In genomic region chr1:236009193-236009592, GRCh38 we compare ENCODE assay signal across 18 cellular contexts. TPM values are rescaled to one million over a fixed set of nuclear protein-coding genes. Genes with fewer than 3 reads are reported as not detected.
DNase-seq lines count a peak whose midpoint lies in the region; ATAC-seq and TF ChIP-seq lines count a peak whose summit lies in the region.
"Had no signal": no experiment of that assay in that cellular context is flagged by ENCODE, and none has a peak within 500 bp of the region (broad histone marks: within the 10 kb centered on the region; RNA-seq: fewer than 3 reads in every experiment).

No MANE protein-coding gene starts in this region.

- intact Hi-C loops in Right ventricle myocardium inferior (cut with DNase I), result no loop called here
- intact Hi-C loops in cardiac septum (cut with DNase I), result no loop called here
- intact Hi-C loops in left ventricle myocardium inferior (cut with micrococcal nuclease), result no loop called here
- intact Hi-C loops in sciatic nerve (cut with DNase I), result no loop called here

- H3K27me3 Mint-ChIP-seq in stimulated activated naive B cell treated with anti-CD40 and anti-IgM and Interleukin-4, amounts not matched to agents 10 μg/mL and 1 μg/mL and 100 μg/mL, for 72 hours, result no peaks in the 10 kb centered on the region
- H3K27me3 Mint-ChIP-seq: brain; naive thymus-derived CD4-positive, alpha-beta T cell had no signal

- H3K9me3 ChIP-seq in left ventricle myocardium inferior (replicated peaks), result no peaks in the 10 kb centered on the region
- H3K9me3 ChIP-seq: HAP-1 had no signal

- no peaks in the 10 kb centered on the region for H3K9me3 Mint-ChIP-seq in stimulated activated naive B cell treated with anti-CD40 and anti-IgM and Interleukin-4, amounts not matched to agents 10 μg/mL and 1 μg/mL and 100 μg/mL, for 72 hours
- H3K9me3 Mint-ChIP-seq: brain; naive thymus-derived CD4-positive, alpha-beta T cell had no signal

- H3K27me3 ChIP-seq in left ventricle myocardium inferior (ENCODE audit: low read depth), result no peaks in the 10 kb centered on the region

- no peak overlapping the region for H3K4me3 Mint-ChIP-seq in stimulated activated naive B cell treated with anti-CD40 and anti-IgM and Interleukin-4, amounts not matched to agents 10 μg/mL and 1 μg/mL and 100 μg/mL, for 72 hours
- H3K4me3 Mint-ChIP-seq: brain; naive thymus-derived CD4-positive, alpha-beta T cell had no signal

- no peaks in the 10 kb centered on the region for H3K4me1 Mint-ChIP-seq in stimulated activated naive B cell treated with anti-CD40 and anti-IgM and Interleukin-4, amounts not matched to agents 10 μg/mL and 1 μg/mL and 100 μg/mL, for 72 hours
- H3K4me1 Mint-ChIP-seq: brain had no signal

- H3K27ac Mint-ChIP-seq in stimulated activated naive B cell treated with anti-CD40 and anti-IgM and Interleukin-4, amounts not matched to agents 10 μg/mL and 1 μg/mL and 100 μg/mL, for 72 hours, result no peak overlapping the region
- H3K27ac Mint-ChIP-seq: naive thymus-derived CD4-positive, alpha-beta T cell had no signal

- TF ChIP-seq CTCF in left ventricle myocardium inferior (IDR thresholded peaks at IDR 0.05; ENCODE audit: borderline replicate concordance), result no peak

- H3K36me3 ChIP-seq in left ventricle myocardium inferior, result peaks cover 93% of the 10 kb centered on the region

- H3K36me3 Mint-ChIP-seq in stimulated activated naive B cell treated with anti-CD40 and anti-IgM and Interleukin-4, amounts not matched to agents 10 μg/mL and 1 μg/mL and 100 μg/mL, for 72 hours, result no peaks in the 10 kb centered on the region

- ATAC-seq in Right ventricle myocardium inferior (peak; percentile 24), sciatic nerve (peak; percentile 64), GM21390 (IDR thresholded peaks at IDR 0.05; ENCODE audit: unreplicated experiment) (no peak)
- ATAC-seq in stimulated activated naive B cell treated with anti-CD40 and anti-IgM and Interleukin-4, amounts not matched to agents 10 μg/mL and 1 μg/mL and 100 μg/mL, for 72 hours (replicated peaks), result no peak
- ATAC-seq: naive thymus-derived CD4-positive, alpha-beta T cell had no signal

- no peak overlapping the region for H3K4me3 ChIP-seq in left ventricle myocardium inferior
- H3K4me3 ChIP-seq: HAP-1 had no signal

- H3K27ac ChIP-seq in left ventricle myocardium inferior (replicated peaks), result peak overlapping the region; percentile 90
- H3K27ac ChIP-seq: C4-2B, RWPE1 had no signal

- no peak for DNase-seq in Right ventricle myocardium inferior (ENCODE audit: missing footprints)
- DNase-seq in cardiac septum (ENCODE audit: low spot score), result no peak
- no peak for DNase-seq in left ventricle myocardium inferior
- DNase-seq in sciatic nerve (ENCODE audit: low spot score), result no peak
- DNase-seq in effector CD8-positive, alpha-beta T cell (lab: John Stamatoyannopoulos, UW), result no peak
- DNase-seq in stimulated activated naive B cell treated with anti-CD40 and anti-IgM and Interleukin-4, amounts not matched to agents 10 μg/mL and 1 μg/mL and 100 μg/mL, for 72 hours, result no peak
- no peak for DNase-seq in middle frontal gyrus (ENCODE audit: extremely low spot score, low spot score)
- DNase-seq: 8988T; activated CD4-positive, CD25-positive, alpha-beta regulatory T cell treated with anti-CD3 and anti-CD28 coated beads, Interleukin-2, amount 50 U/mL, for 72 hours; glutamatergic neuron; naive thymus-derived CD4-positive, alpha-beta T cell; NCI-H82; stimulated activated CD4-positive, alpha-beta T cell treated with anti-CD3 and anti-CD28 coated beads, Interleukin-4, amount 100 ng/mL, for 4 hours had no signal

- H3K4me1 ChIP-seq in left ventricle myocardium inferior, result peaks cover 39% of the 10 kb centered on the region
- H3K4me1 ChIP-seq: HAP-1 had no signal

RNA-seq across cellular contexts. Expression of gene NID1, which starts 55.7 kb away (rescaled TPM):
- 65.8 TPM for total RNA-seq in Right ventricle myocardium inferior
- 42.1 TPM for total RNA-seq in cardiac septum
- total RNA-seq in left ventricle myocardium inferior, result 40.4 TPM
- 87.6 TPM for total RNA-seq in sciatic nerve

Comparison
In these comparisons a context has a peak if more than half of its experiments do, and no peak if none do; other contexts are left out.
1. ATAC-seq: peak in Right ventricle myocardium inferior (single experiment) and sciatic nerve (single experiment); none in GM21390 (single experiment) and stimulated activated naive B cell treated with anti-CD40 and anti-IgM and Interleukin-4, amounts not matched to agents 10 μg/mL and 1 μg/mL and 100 μg/mL, for 72 hours (0 of 2).